Comparison of ENCODE assay signal across 9 cellular contexts in the genomic region with DNA sequence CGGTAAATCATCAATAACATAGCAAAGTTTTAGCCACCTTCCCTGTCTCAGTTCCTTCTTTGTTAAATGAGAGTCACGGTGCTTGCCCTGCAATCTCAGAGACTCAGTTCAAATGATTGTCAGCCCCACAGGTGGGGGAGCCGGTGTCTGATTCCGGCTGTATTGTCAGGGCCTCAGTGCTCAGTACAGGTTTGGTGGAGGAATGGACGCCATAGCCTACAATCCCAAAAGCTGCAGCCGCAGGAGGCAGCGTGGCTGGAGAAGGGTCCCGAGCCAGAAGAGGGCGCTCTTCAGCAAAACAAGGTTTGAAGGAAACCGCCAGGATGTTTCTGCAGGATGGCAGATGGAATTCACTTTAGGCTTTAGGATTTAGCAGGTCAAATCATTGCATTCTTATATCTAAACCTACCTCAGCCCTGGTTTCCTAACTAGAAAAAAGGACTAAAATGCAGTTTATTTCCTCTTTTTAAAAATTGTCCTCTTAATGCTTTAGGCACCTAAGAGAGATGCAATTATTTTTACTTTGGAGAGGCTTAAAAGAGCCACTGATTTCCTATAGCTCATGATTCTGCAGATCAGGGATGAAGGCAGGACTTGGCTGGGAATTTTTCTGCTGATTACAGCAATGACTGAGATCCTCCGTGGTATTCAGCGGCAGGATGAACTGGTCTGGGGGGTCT. TPM values are rescaled to one million over a fixed set of nuclear protein-coding genes. Genes with fewer than 3 reads are reported as not detected.
DNase-seq lines count a peak whose midpoint lies in the region; ATAC-seq, FAIRE-seq and TF ChIP-seq lines count a peak whose summit lies in the region.
"Had no signal": no experiment of that assay in that cellular context is flagged by ENCODE, and none has a peak within 500 bp of the region (broad histone marks: within the 10 kb centered on the region; RNA-seq: fewer than 3 reads in every experiment).

No MANE protein-coding gene starts in this region.

- TF ChIP-seq POLR2A in vagina (IDR thresholded peaks at IDR 0.05): no peak

- CTCF ChIA-PET in GM10248 (lab: Yijun Ruan, JAX): interaction anchor here (0.6 to 12.4 kb wide), 28 partner anchors 9 to 691 kb away, joined by 3 to 119 read pairs (median 4); no protein-coding TSS in a partner anchor
- CTCF ChIA-PET in activated naive CD4-positive, alpha-beta T cell treated with anti-CD3 and anti-CD28 coated beads for 36 hours (lab: Charles Lee): interaction anchor here (0.5 to 12.5 kb wide), 19 partner anchors 9 to 348 kb away, joined by 3 to 131 read pairs (median 4); no protein-coding TSS in a partner anchor

- H3K36me3 ChIP-seq in pancreas (no peaks in the 10 kb centered on the region), vagina (no peaks in the 10 kb centered on the region)

- H3K27me3 ChIP-seq in pancreas: no peaks in the 10 kb centered on the region
- no peaks in the 10 kb centered on the region for H3K27me3 ChIP-seq in vagina

- TF ChIP-seq CTCF in GM10248 (IDR thresholded peaks at IDR 0.05; ENCODE audit: control extremely low read depth, extremely low read depth, low read depth, missing control alignments) (peak; percentile 87), pancreas (IDR thresholded peaks at IDR 0.05) (peak; percentile 75 to 87 (median 82)), vagina (IDR thresholded peaks at IDR 0.05) (peak; percentile 89 to 95 (median 90))

- no peaks in the 10 kb centered on the region for H3K36me3 Mint-ChIP-seq in activated naive CD4-positive, alpha-beta T cell treated with anti-CD3 and anti-CD28 coated beads for 36 hours (ENCODE audit: low read depth)

- DNase-seq in GM10248 (ENCODE audit: extremely low spot score): peak; percentile 59
- DNase-seq in NCI-H1092 (lab: John Stamatoyannopoulos, UW): peak; percentile 76
- peak; percentile 69 for DNase-seq in SK-N-DZ (ENCODE audit: low spot score)
- DNase-seq in activated naive CD4-positive, alpha-beta T cell treated with anti-CD3 and anti-CD28 coated beads for 36 hours: peak; percentile 88
- peak; percentile 81 for DNase-seq in globus pallidus (ENCODE audit: low spot score)
- DNase-seq in pancreas: peak; percentile 77 to 96 (median 90)
- no peak for DNase-seq in vagina (ENCODE audit: extremely low spot score in 2 of 2)

- ATAC-seq in pancreas: peak; percentile 62 to 79 (median 76)
- no peak for ATAC-seq in HG03196 (IDR thresholded peaks at IDR 0.05; ENCODE audit: unreplicated experiment)

- H3K4me3 ChIP-seq in pancreas (no peak overlapping the region), vagina (no peak overlapping the region)

- H3K27ac ChIP-seq in pancreas: no peak overlapping the region
- no peak overlapping the region for H3K27ac ChIP-seq in vagina
- H3K27ac ChIP-seq: epithelial cell of prostate had no signal

- H3K27me3 Mint-ChIP-seq in activated naive CD4-positive, alpha-beta T cell treated with anti-CD3 and anti-CD28 coated beads for 36 hours (ENCODE audit: low read depth): no peaks in the 10 kb centered on the region

- peaks cover 0 to 8% (median 0%) of the 10 kb centered on the region in 3 donors for H3K4me1 ChIP-seq in pancreas
- H3K4me1 ChIP-seq in vagina: peaks cover 21% of the 10 kb centered on the region

- no peak overlapping the region for H3K27ac Mint-ChIP-seq in activated naive CD4-positive, alpha-beta T cell treated with anti-CD3 and anti-CD28 coated beads for 36 hours

- no peak for FAIRE-seq in pancreas (lab: Jason Lieb, UNC)

- peaks cover 11% of the 10 kb centered on the region for H3K4me1 Mint-ChIP-seq in activated naive CD4-positive, alpha-beta T cell treated with anti-CD3 and anti-CD28 coated beads for 36 hours (ENCODE audit: low read depth)

- no peak overlapping the region for H3K4me3 Mint-ChIP-seq in activated naive CD4-positive, alpha-beta T cell treated with anti-CD3 and anti-CD28 coated beads for 36 hours

- 16 to 17% methylated on average over 12 of the region's 12 CpGs for WGBS in pancreas, 2 donors

- no peaks in the 10 kb centered on the region for H3K9me3 Mint-ChIP-seq in activated naive CD4-positive, alpha-beta T cell treated with anti-CD3 and anti-CD28 coated beads for 36 hours

- intact Hi-C loops in activated naive CD4-positive, alpha-beta T cell treated with anti-CD3 and anti-CD28 coated beads for 36 hours (cut with micrococcal nuclease): loop anchor here (1.0 to 10.0 kb wide), 7 partner anchors 27 to 677 kb away; a partner anchor contains a TSS
- intact Hi-C loops in pancreas (cut with DNase I): loop anchor here in 2 of 3 donors (5.0 to 10.0 kb wide), 2 partner anchors 177 to 179 kb away; no protein-coding TSS in a partner anchor
- intact Hi-C loops in vagina (cut with DNase I): loop anchor here (5.0 kb wide), 1 partner anchor 184 kb away; no protein-coding TSS in a partner anchor

- POLR2A ChIA-PET in GM10248 (lab: Yijun Ruan, JAX): no interaction called here

- H3K9me3 ChIP-seq in pancreas: no peaks in the 10 kb centered on the region
- no peaks in the 10 kb centered on the region for H3K9me3 ChIP-seq in vagina

RNA-seq across cellular contexts. Expression of a gene that starts 29.2 kb away (rescaled TPM):
- 2.0 and 2.5 TPM in 2 replicates for polyA plus RNA-seq in SK-N-DZ (2014; cell fraction: cytosol; rRNA removed)
- polyA plus RNA-seq in SK-N-DZ (2014; cell fraction: nucleus; rRNA removed): 9.7 and 20.3 TPM in 2 replicates
- total RNA-seq in activated naive CD4-positive, alpha-beta T cell treated with anti-CD3 and anti-CD28 coated beads for 36 hours: 10 to 100 TPM; 34.5 to 35.7 TPM
- total RNA-seq in pancreas: 100 to 1,000 TPM in 2 of 6 donors, 10 to 100 TPM in 4; 56.4 to 209 (median 81.4) TPM
- polyA plus RNA-seq in pancreas: 100 to 1,000 TPM; 103 to 303 TPM
- 884 TPM for total RNA-seq in vagina

Comparison
In these comparisons a context has a peak if more than half of its experiments do, and no peak if none do; other contexts are left out.
1. DNase-seq: peak in GM10248 (single experiment), NCI-H1092 (single experiment), SK-N-DZ (single experiment), activated naive CD4-positive, alpha-beta T cell treated with anti-CD3 and anti-CD28 coated beads for 36 hours (single experiment), globus pallidus (single experiment) and pancreas (6 of 6); none in vagina (0 of 2).
2. Peak in every context shown above with its lines, with median percentiles within 50 percentile points of each other: CTCF ChIP-seq.